Comparison of ENCODE assay signal across 8 cellular contexts in genomic region chr17:68462381-68463210, GRCh38. TPM values are rescaled to one million over a fixed set of nuclear protein-coding genes. Genes with fewer than 3 reads are reported as not detected.
A peak's percentile ranks its signal among the peaks of the same experiment; 100 is the strongest.
DNase-seq lines count a peak whose midpoint lies in the region; ATAC-seq and TF ChIP-seq lines count a peak whose summit lies in the region.

No MANE protein-coding gene starts in this region.

- CTCF ChIA-PET in PC-3 (lab: Charles Lee): interaction anchor here (0.6 kb wide), 1 partner anchor 110 kb away, joined by 3 read pairs; no protein-coding TSS in a partner anchor

- TF ChIP-seq POLR2A in transverse colon (IDR thresholded peaks at IDR 0.05): no peak

- WGBS in neuronal stem cell (ENCODE audit: extremely low coverage in 2 of 2, insufficient read length in 2 of 2, insufficient replicate concordance in 1 of 2), 2 donors: no CpG with 5 or more reads among the region's 15 CpGs
- WGBS in transverse colon (ENCODE audit: low coverage in 1 of 2), 2 donors: 35 to 49% methylated on average over 4 to 15 of the region's 15 CpGs

- ATAC-seq in GM21447 (IDR thresholded peaks at IDR 0.05; ENCODE audit: unreplicated experiment): peak; percentile 34
- peak; percentile 81 for ATAC-seq in PC-3
- ATAC-seq in activated T-cell treated with anti-CD3 and anti-CD28 coated beads, Interleukin-2, amount 50 U/mL, for 4 hours: peak; percentile 81 to 92

- H4K8ac ChIP-seq in neuronal stem cell (ENCODE audit: low read depth, low read length): no peak overlapping the region

- no peak overlapping the region for H3K18ac ChIP-seq in neuronal stem cell (ENCODE audit: low read length)

- H3K9me2 ChIP-seq in PC-3 (replicated peaks; ENCODE audit: low read length): no peaks in the 10 kb centered on the region

- intact Hi-C loops in PC-3 (cut with micrococcal nuclease): loop anchor here (1.0 to 2.0 kb wide), 4 partner anchors 26 to 297 kb away; no protein-coding TSS in a partner anchor
- intact Hi-C loops in transverse colon (cut with DNase I; ENCODE audit: low total_unique reads): loop anchor here (5.0 to 10.0 kb wide), 2 partner anchors 200 to 288 kb away; no protein-coding TSS in a partner anchor

- POLR2A ChIA-PET in PC-3 (lab: Charles Lee; ENCODE audit: unreplicated experiment): no interaction called here

- in situ Hi-C loops in transverse colon (cut with MboI; ENCODE audit: low pct_ligation_motif_present in 1 of 4, low pct_unique_long_range_greater_than_20kb in 1 of 4, low sequenced_read_pairs in 3 of 4): loop anchor here in 3 of 4 donors (5.0 to 25.0 kb wide), 4 partner anchors 198 to 300 kb away; no protein-coding TSS in a partner anchor

- H3K4me1 ChIP-seq in PC-3 (ENCODE audit: insufficient read depth, low read length): peaks cover 7% of the 10 kb centered on the region
- peaks cover 4 to 12% of the 10 kb centered on the region in 2 donors for H3K4me1 ChIP-seq in neuronal stem cell (ENCODE audit: control insufficient read depth in 2 of 2, insufficient read depth in 1 of 2, low read depth in 1 of 2, low read length in 2 of 2)
- peaks cover 6 to 17% (median 9%) of the 10 kb centered on the region in 4 donors for H3K4me1 ChIP-seq in transverse colon

- no peak overlapping the region for H3K27ac ChIP-seq in PC-3 (ENCODE audit: low read length)
- no peak overlapping the region for H3K27ac ChIP-seq in neuronal stem cell (replicated peaks; ENCODE audit: low read length)
- no peak overlapping the region for H3K27ac ChIP-seq in transverse colon

- H3K4me2 ChIP-seq in PC-3 (ENCODE audit: low read length) (peak overlapping the region; percentile 54), neuronal stem cell (ENCODE audit: insufficient read depth, low read length, poor library complexity, severe bottlenecking) (no peak overlapping the region)

- TF ChIP-seq CTCF in PC-3 (conservative IDR thresholded peaks at IDR 0.05; ENCODE audit: low read depth, low read length): peak; percentile 90
- TF ChIP-seq CTCF in fibroblast of mammary gland (conservative IDR thresholded peaks at IDR 0.05; ENCODE audit: control insufficient read depth, insufficient read depth, low read depth, low read length): peak; percentile 72
- TF ChIP-seq CTCF in transverse colon (IDR thresholded peaks at IDR 0.05): peak; percentile 65 to 83 (median 78)

- H3K79me2 ChIP-seq in PC-3 (ENCODE audit: low read length): no peaks in the 10 kb centered on the region

- H3F3A ChIP-seq in PC-3 (ENCODE audit: low read length, unreplicated experiment): no peaks in the 10 kb centered on the region

- no peak overlapping the region for H4K91ac ChIP-seq in neuronal stem cell (ENCODE audit: low read depth, low read length, poor library complexity)

- TF ChIP-seq EP300 in transverse colon (IDR thresholded peaks at IDR 0.05; ENCODE audit: low read depth): no peak

- H4K20me1 ChIP-seq in PC-3 (ENCODE audit: low read length): no peaks in the 10 kb centered on the region

- H3K9me3 ChIP-seq in PC-3 (ENCODE audit: low read length) (no peaks in the 10 kb centered on the region), neuronal stem cell (replicated peaks in 1 of 2; ENCODE audit: control insufficient read depth in 2 of 2, insufficient read depth in 1 of 2, low read depth in 1 of 2, low read length in 2 of 2) (peaks cover 0 to 3% of the 10 kb centered on the region in 2 donors), transverse colon (no peaks in the 10 kb centered on the region)

- no peaks in the 10 kb centered on the region for H3K27me3 ChIP-seq in PC-3 (ENCODE audit: low read length)
- H3K27me3 ChIP-seq in neuronal stem cell (ENCODE audit: control insufficient read depth in 3 of 3, insufficient read depth in 3 of 3, low read depth in 1 of 3, low read length in 3 of 3): peaks cover 0 to 9% (median 2%) of the 10 kb centered on the region in 3 experiments
- H3K27me3 ChIP-seq in transverse colon: no peaks in the 10 kb centered on the region

- H3K9ac ChIP-seq in PC-3 (ENCODE audit: low read length) (no peak overlapping the region), neuronal stem cell (ENCODE audit: low read depth, low read length, poor library complexity) (no peak overlapping the region)

- H2AFZ ChIP-seq in PC-3 (ENCODE audit: low read length) (peak overlapping the region; percentile 46), neuronal stem cell (ENCODE audit: low read length) (peak overlapping the region; percentile 65)

- H3K9me3 Mint-ChIP-seq in activated T-cell treated with anti-CD3 and anti-CD28 coated beads, Interleukin-2, amount 50 U/mL, for 4 hours: no peaks in the 10 kb centered on the region

- H3K14ac ChIP-seq in neuronal stem cell (ENCODE audit: low read length): no peak overlapping the region

- no peak overlapping the region for H2BK12ac ChIP-seq in neuronal stem cell (ENCODE audit: low read length)

- no peak overlapping the region for H3K4ac ChIP-seq in neuronal stem cell (ENCODE audit: low read length)

- no TSS peak for BruUV-seq in PC-3 (replicated peaks; lab: Mats Ljungman, UMichigan)

- H3K4me3 ChIP-seq in PC-3 (ENCODE audit: low read length) (peak overlapping the region; percentile 2; the same call in 1 of the 2 replicates), fibroblast of mammary gland (ENCODE audit: control insufficient read depth, low read depth, low read length) (no peak overlapping the region), neuronal stem cell (ENCODE audit: low read length in 2 of 2) (no peak overlapping the region), transverse colon (no peak overlapping the region)

- no peak overlapping the region for H3K23ac ChIP-seq in neuronal stem cell (ENCODE audit: low read depth, low read length, poor library complexity)

- H3K79me1 ChIP-seq in neuronal stem cell (ENCODE audit: low read depth, low read length): no peaks in the 10 kb centered on the region

- H2BK120ac ChIP-seq in neuronal stem cell (ENCODE audit: low read depth, low read length): no peak overlapping the region

- H3K36me3 Mint-ChIP-seq in activated T-cell treated with anti-CD3 and anti-CD28 coated beads, Interleukin-2, amount 50 U/mL, for 4 hours (ENCODE audit: insufficient read depth): no peaks in the 10 kb centered on the region

- H3K27me3 Mint-ChIP-seq in activated T-cell treated with anti-CD3 and anti-CD28 coated beads, Interleukin-2, amount 50 U/mL, for 4 hours (ENCODE audit: low read depth): peaks cover 2% of the 10 kb centered on the region

- H2BK15ac ChIP-seq in neuronal stem cell (ENCODE audit: low read length): no peak overlapping the region

- no peak overlapping the region for H2BK5ac ChIP-seq in neuronal stem cell (ENCODE audit: low read length)

- no peak overlapping the region for H2AK5ac ChIP-seq in neuronal stem cell (ENCODE audit: low read depth, low read length)

- no peak overlapping the region for H3K4me3 Mint-ChIP-seq in activated T-cell treated with anti-CD3 and anti-CD28 coated beads, Interleukin-2, amount 50 U/mL, for 4 hours

- H3K36me3 ChIP-seq in PC-3 (ENCODE audit: low read depth, low read length) (no peaks in the 10 kb centered on the region), neuronal stem cell (replicated peaks in 1 of 2; ENCODE audit: control insufficient read depth in 2 of 2, insufficient read depth in 2 of 2, low read length in 2 of 2) (no peaks in the 10 kb centered on the region), transverse colon (no peaks in the 10 kb centered on the region)

- H3K4me1 Mint-ChIP-seq in activated T-cell treated with anti-CD3 and anti-CD28 coated beads, Interleukin-2, amount 50 U/mL, for 4 hours (ENCODE audit: low read depth): peaks cover 46% of the 10 kb centered on the region

- DNase-seq in DMS 273 treated with DMSO at 0.1 percent for 48 hours (lab: John Stamatoyannopoulos, UW) (peak; percentile 62), Kasumi-1 (lab: John Stamatoyannopoulos, UW) (peak; percentile 93 to 94), PC-3 (peak; percentile 96), fibroblast of mammary gland (ENCODE audit: low read depth) (peak; percentile 88), neuronal stem cell (ENCODE audit: low spot score) (peak; percentile 88), transverse colon (peak; percentile 73)
- DNase-seq in activated T-cell treated with anti-CD3 and anti-CD28 coated beads, Interleukin-2, amount 50 U/mL, for 4 hours: peak; percentile 57

RNA-seq across cellular contexts. Expression of gene WIPI1, which starts 5.3 kb away (rescaled TPM):
- total RNA-seq in PC-3 (2014; rRNA removed) (19.6 and 20.2 TPM in 2 replicates), transverse colon (100 to 1,000 TPM in 2 of 4 donors, 10 to 100 TPM in 2; 62.6 to 313 (median 97.1) TPM)
- total RNA-seq in activated T-cell treated with anti-CD3 and anti-CD28 coated beads, Interleukin-2, amount 50 U/mL, for 4 hours: 1 to 10 TPM; 2.9 to 6.4 (median 3.9) TPM
- 16.5 TPM for polyA plus RNA-seq in neuronal stem cell (2013, experiment 1 of 2)
- polyA plus RNA-seq in neuronal stem cell (2013, experiment 2 of 2): 15.9 TPM

RNA-seq across cellular contexts. Expression of gene PRKAR1A, which starts 49.6 kb away (rescaled TPM):
- 208 and 214 TPM in 2 replicates for total RNA-seq in PC-3 (2014; rRNA removed)
- 100 to 1,000 TPM; 133 to 167 (median 134) TPM for total RNA-seq in activated T-cell treated with anti-CD3 and anti-CD28 coated beads, Interleukin-2, amount 50 U/mL, for 4 hours
- 90.5 TPM for polyA plus RNA-seq in neuronal stem cell (2013, experiment 1 of 2)
- 93.4 TPM for polyA plus RNA-seq in neuronal stem cell (2013, experiment 2 of 2)
- total RNA-seq in transverse colon: 100 to 1,000 TPM in 3 of 4 donors, 10 to 100 TPM in 1; 93.9 to 223 (median 160) TPM

Comparison
In these comparisons a context has a peak if more than half of its experiments do, and no peak if none do; other contexts are left out.
1. ATAC-seq: peak in every context shown above with its lines; median percentile 86 in activated T-cell treated with anti-CD3 and anti-CD28 coated beads, Interleukin-2, amount 50 U/mL, for 4 hours; 81 in PC-3; 34 in GM21447.